ENCODE assay signal across 9 cellular contexts in the genomic region with DNA sequence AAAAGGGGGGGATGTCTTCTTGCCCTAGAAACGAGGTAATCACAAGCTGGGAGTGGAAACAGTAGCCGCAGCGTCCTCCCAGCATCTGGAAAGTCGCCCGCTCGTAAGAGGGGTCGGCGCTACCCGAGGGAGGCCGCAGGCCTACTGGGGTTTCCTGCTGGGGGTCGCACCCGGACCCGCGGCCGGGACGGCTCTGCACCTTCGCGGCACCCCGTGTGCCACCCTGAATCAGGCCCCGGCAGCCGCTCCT. TPM values are rescaled to one million over a fixed set of nuclear protein-coding genes. Genes with fewer than 3 reads are reported as not detected.
DNase-seq lines count a peak whose midpoint lies in the region; ATAC-seq, FAIRE-seq and TF ChIP-seq lines count a peak whose summit lies in the region.
"Had no signal": no experiment of that assay in that cellular context is flagged by ENCODE, and none has a peak within 500 bp of the region (broad histone marks: within the 10 kb centered on the region; RNA-seq: fewer than 3 reads in every experiment).

No MANE protein-coding gene starts in this region.

- no peak overlapping the region for H3K27ac ChIP-seq in iPS DF 6.9 (ENCODE audit: low read length)
- H3K27ac ChIP-seq in stomach, result peak overlapping the region; percentile 93 to 100 (median 99)

- no peak for ATAC-seq in activated T-helper 17 cell treated with anti-CD3 and anti-CD28 coated beads, Interleukin-2, amount 50 U/mL, for 72 hours (replicated peaks)

- no peak for TF ChIP-seq POLR2A in stomach (IDR thresholded peaks at IDR 0.05)

- TF ChIP-seq CTCF in stomach (IDR thresholded peaks at IDR 0.05) (no peak), GM20000 (IDR thresholded peaks at IDR 0.05; ENCODE audit: extremely low read depth, missing control alignments) (no peak)

- peak overlapping the region; percentile 90 for H3K4me3 Mint-ChIP-seq in activated naive CD4-positive, alpha-beta T cell treated with anti-CD3 and anti-CD28 coated beads, Interleukin-2, amount 10 ng/mL, durations not matched to agents 7 days and 5 days
- H3K4me3 Mint-ChIP-seq in activated T-helper 17 cell treated with anti-CD3 and anti-CD28 coated beads, Interleukin-2, amount 50 U/mL, for 72 hours, result peak overlapping the region; percentile 91

- DNase-seq in activated naive CD4-positive, alpha-beta T cell treated with anti-CD3 and anti-CD28 coated beads, Interleukin-2, amount 10 ng/mL, durations not matched to agents 7 days and 5 days, result no peak
- no peak for DNase-seq in activated naive CD4-positive, alpha-beta T cell treated with Interleukin-2 at 50 U/mL for 16 hours
- DNase-seq in iPS DF 6.9 (ENCODE audit: low read depth, low spot score) (no peak), stomach (no peak), GM19239 (ENCODE audit: insufficient read length, low spot score) (no peak), NCI-H187 (lab: John Stamatoyannopoulos, UW) (no peak), GM20000 (ENCODE audit: low spot score) (no peak)

- CTCF ChIA-PET in activated naive CD4-positive, alpha-beta T cell treated with anti-CD3 and anti-CD28 coated beads, Interleukin-2, amount 10 ng/mL, durations not matched to agents 7 days and 5 days (lab: Charles Lee), result interaction anchor here (0.6 to 2.8 kb wide), 5 partner anchors 8 to 133 kb away, joined by 3 to 15 read pairs (median 6); partner anchors contain the start of gene AKAP5

- no peak for TF ChIP-seq EP300 in stomach (IDR thresholded peaks at IDR 0.05)

- no CpG with 5 or more reads among the region's 21 CpGs for WGBS in iPS DF 6.9 (ENCODE audit: insufficient coverage, insufficient read length)
- WGBS in stomach, 5 donors, result 0 to 1% (median 1%) methylated on average over 15 to 21 of the region's 21 CpGs

- no peaks in the 10 kb centered on the region for H3K36me3 ChIP-seq in iPS DF 6.9 (ENCODE audit: control insufficient read depth, insufficient read depth, low read length)
- peaks cover 0 to 10% (median 0%) of the 10 kb centered on the region in 4 donors for H3K36me3 ChIP-seq in stomach

- H3K27me3 ChIP-seq in iPS DF 6.9 (ENCODE audit: control insufficient read depth, insufficient read depth, low read length) (no peaks in the 10 kb centered on the region), stomach (no peaks in the 10 kb centered on the region)

- H3K27ac Mint-ChIP-seq in activated naive CD4-positive, alpha-beta T cell treated with anti-CD3 and anti-CD28 coated beads, Interleukin-2, amount 10 ng/mL, durations not matched to agents 7 days and 5 days, result peak overlapping the region; percentile 100
- peak overlapping the region; percentile 97 for H3K27ac Mint-ChIP-seq in activated T-helper 17 cell treated with anti-CD3 and anti-CD28 coated beads, Interleukin-2, amount 50 U/mL, for 72 hours

- no peak for FAIRE-seq in GM19239 (lab: Jason Lieb, UNC)
- FAIRE-seq: endometrium had no signal

- H3K27me3 Mint-ChIP-seq in activated naive CD4-positive, alpha-beta T cell treated with anti-CD3 and anti-CD28 coated beads, Interleukin-2, amount 10 ng/mL, durations not matched to agents 7 days and 5 days, result peaks cover 4% of the 10 kb centered on the region
- H3K27me3 Mint-ChIP-seq in activated T-helper 17 cell treated with anti-CD3 and anti-CD28 coated beads, Interleukin-2, amount 50 U/mL, for 72 hours, result no peaks in the 10 kb centered on the region

- intact Hi-C loops in stomach (cut with DNase I; ENCODE audit: low total_unique reads), result no loop called here

- H3K4me3 ChIP-seq in iPS DF 6.9 (ENCODE audit: low read length) (peak overlapping the region; percentile 78), stomach (peak overlapping the region; percentile 60 to 88 (median 72))

- peaks cover 54% of the 10 kb centered on the region for H3K36me3 Mint-ChIP-seq in activated naive CD4-positive, alpha-beta T cell treated with anti-CD3 and anti-CD28 coated beads, Interleukin-2, amount 10 ng/mL, durations not matched to agents 7 days and 5 days
- H3K36me3 Mint-ChIP-seq in activated T-helper 17 cell treated with anti-CD3 and anti-CD28 coated beads, Interleukin-2, amount 50 U/mL, for 72 hours (ENCODE audit: low read depth), result peaks cover 95% of the 10 kb centered on the region

- H3K4me1 Mint-ChIP-seq in activated naive CD4-positive, alpha-beta T cell treated with anti-CD3 and anti-CD28 coated beads, Interleukin-2, amount 10 ng/mL, durations not matched to agents 7 days and 5 days, result peaks cover 57% of the 10 kb centered on the region
- H3K4me1 Mint-ChIP-seq in activated T-helper 17 cell treated with anti-CD3 and anti-CD28 coated beads, Interleukin-2, amount 50 U/mL, for 72 hours, result peaks cover 17% of the 10 kb centered on the region

- H3K4me1 ChIP-seq in iPS DF 6.9 (ENCODE audit: control insufficient read depth, insufficient read depth, low read length), result no peaks in the 10 kb centered on the region; the same call in 1 of the 2 replicates
- H3K4me1 ChIP-seq in stomach, result peaks cover 47 to 67% (median 56%) of the 10 kb centered on the region in 4 donors

- H3K9me3 ChIP-seq in iPS DF 6.9 (ENCODE audit: control insufficient read depth, insufficient read depth, low read length), result no peaks in the 10 kb centered on the region
- H3K9me3 ChIP-seq in stomach, result no peaks in the 10 kb centered on the region

- H3K9me3 Mint-ChIP-seq in activated naive CD4-positive, alpha-beta T cell treated with anti-CD3 and anti-CD28 coated beads, Interleukin-2, amount 10 ng/mL, durations not matched to agents 7 days and 5 days, result no peaks in the 10 kb centered on the region
- H3K9me3 Mint-ChIP-seq in activated T-helper 17 cell treated with anti-CD3 and anti-CD28 coated beads, Interleukin-2, amount 50 U/mL, for 72 hours, result no peaks in the 10 kb centered on the region

RNA-seq across cellular contexts. Expression of gene ZBTB25, which starts 0.5 kb away (rescaled TPM):
- total RNA-seq in activated T-helper 17 cell treated with anti-CD3 and anti-CD28 coated beads, Interleukin-2, amount 50 U/mL, for 72 hours, result 10 to 100 TPM; 29.7 to 88.5 TPM
- total RNA-seq in stomach, result 10 to 100 TPM in 1 of 5 donors, 1 to 10 TPM in 4; 2.3 to 10.1 (median 5.4) TPM
- polyA plus RNA-seq in stomach, result 1 to 10 TPM; 2.4 to 2.9 (median 2.6) TPM

RNA-seq across cellular contexts. Expression of gene ZBTB1, which starts 1.5 kb away (rescaled TPM):
- 100 to 1,000 TPM in 1 of 2 donors, 10 to 100 TPM in 1; 75.6 to 154 TPM for total RNA-seq in activated T-helper 17 cell treated with anti-CD3 and anti-CD28 coated beads, Interleukin-2, amount 50 U/mL, for 72 hours
- total RNA-seq in stomach, result 100 to 1,000 TPM in 1 of 5 donors, 10 to 100 TPM in 4; 32.6 to 137 (median 44.9) TPM
- 10 to 100 TPM in 2 of 3 donors, 1 to 10 TPM in 1; 9.8 to 14.5 (median 11.5) TPM for polyA plus RNA-seq in stomach

RNA-seq across cellular contexts. Expression of gene HSPA2, which starts 37.4 kb away (rescaled TPM):
- 1 to 10 TPM; 6.5 to 7.4 TPM for total RNA-seq in activated T-helper 17 cell treated with anti-CD3 and anti-CD28 coated beads, Interleukin-2, amount 50 U/mL, for 72 hours
- 10 to 100 TPM in 4 of 5 donors, under 1 TPM in 1; under 0.01 to 29.3 (median 16.9) TPM for total RNA-seq in stomach
- 10 to 100 TPM in 1 of 3 donors, 1 to 10 TPM in 2; 3.5 to 27.5 (median 5.6) TPM for polyA plus RNA-seq in stomach

RNA-seq across cellular contexts. Expression of gene AKAP5, which starts 37.8 kb away (rescaled TPM):
- total RNA-seq in activated T-helper 17 cell treated with anti-CD3 and anti-CD28 coated beads, Interleukin-2, amount 50 U/mL, for 72 hours, result 1 to 10 TPM in 1 of 2 donors, under 1 TPM in 1; 0.82 to 1.0 TPM
- 1 to 10 TPM in 2 of 5 donors, under 1 TPM in 1, not detected in 2; 0.72 to 3.2 (median 1.3) TPM for total RNA-seq in stomach
- polyA plus RNA-seq in stomach, result under 1 TPM in 2 of 3 donors, not detected in 1; 0.15 to 0.25 TPM

RNA-seq across cellular contexts. Expression of gene PPP1R36, which starts 46.7 kb away (rescaled TPM):
- total RNA-seq in activated T-helper 17 cell treated with anti-CD3 and anti-CD28 coated beads, Interleukin-2, amount 50 U/mL, for 72 hours, result not detected
- total RNA-seq in stomach, result 1 to 10 TPM in 2 of 5 donors, not detected in 3; 4.1 to 6.2 TPM
- polyA plus RNA-seq in stomach, result 10 to 100 TPM in 1 of 3 donors, 1 to 10 TPM in 2; 3.2 to 13.1 (median 6.8) TPM
